ENCODE assay signal across 10 cellular contexts in the genomic region with DNA sequence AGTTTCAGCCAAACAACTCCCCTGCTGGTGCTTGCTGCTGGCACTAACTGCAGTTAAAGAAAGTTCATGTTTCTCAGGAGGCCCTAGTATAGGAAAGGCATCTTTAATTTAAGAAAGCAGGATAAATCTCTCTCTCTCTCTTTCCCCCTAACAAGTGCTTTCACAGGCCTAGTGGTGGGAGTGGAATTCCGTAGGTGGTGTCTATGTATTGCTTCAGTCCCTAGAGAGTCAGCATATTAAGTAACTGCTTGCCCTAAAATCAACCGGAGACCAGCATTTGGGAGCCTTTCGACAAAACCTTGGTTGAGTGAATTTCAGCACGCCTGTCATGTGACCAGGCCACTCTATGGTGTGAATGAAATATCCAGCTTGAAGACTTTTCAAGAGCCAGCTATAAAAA.
DNase-seq lines count a peak whose midpoint lies in the region; ATAC-seq and TF ChIP-seq lines count a peak whose summit lies in the region.
"Had no signal": no experiment of that assay in that cellular context is flagged by ENCODE, and none has a peak within 500 bp of the region (broad histone marks: within the 10 kb centered on the region; RNA-seq: fewer than 3 reads in every experiment).

No MANE protein-coding gene starts in this region.

- H3K9me3 ChIP-seq in thoracic aorta: no peaks in the 10 kb centered on the region

- H3K4me1 ChIP-seq in thoracic aorta (ENCODE audit: control insufficient read depth in 1 of 2, low read depth in 2 of 2): peaks cover 46 to 68% of the 10 kb centered on the region in 2 donors

- no peak overlapping the region for H3K4me3 ChIP-seq in cardiac fibroblast (replicated peaks in 1 of 2; ENCODE audit: low read depth in 2 of 2, low read length in 2 of 2)
- H3K4me3 ChIP-seq in thoracic aorta: no peak overlapping the region
- H3K4me3 ChIP-seq: dorsolateral prefrontal cortex had no signal

- H3K36me3 ChIP-seq in thoracic aorta: no peaks in the 10 kb centered on the region

- peak; percentile 92 for DNase-seq in LHCN-M2 (ENCODE audit: low read depth)
- peak; percentile 85 to 87 for DNase-seq in cardiac fibroblast (ENCODE audit: low read depth in 2 of 2)
- peak; percentile 35 for DNase-seq in medulla oblongata (ENCODE audit: extremely low spot score)
- peak; percentile 5 for DNase-seq in thoracic aorta (ENCODE audit: low spot score)
- no peak for DNase-seq in NCI-H69 (lab: John Stamatoyannopoulos, UW)
- DNase-seq: MM.1S had no signal

- no peak for TF ChIP-seq CTCF in cardiac fibroblast (IDR thresholded peaks at IDR 0.05; ENCODE audit: low read depth, low read length)
- TF ChIP-seq CTCF in thoracic aorta (IDR thresholded peaks at IDR 0.05): peak; percentile 20

- no peaks in the 10 kb centered on the region for H3K27me3 ChIP-seq in thoracic aorta (replicated peaks; ENCODE audit: insufficient read depth)
- H3K27me3 ChIP-seq: dorsolateral prefrontal cortex had no signal

- H3K27ac ChIP-seq in thoracic aorta: peak overlapping the region; percentile 67 to 72

- ATAC-seq in thoracic aorta (ENCODE audit: insufficient number of reproducible peaks, low FRiP score, low read depth) (peak; percentile 64), GM19023 (IDR thresholded peaks at IDR 0.05; ENCODE audit: unreplicated experiment) (no peak), HG03457 (IDR thresholded peaks at IDR 0.05; ENCODE audit: unreplicated experiment) (no peak), GM21737 (IDR thresholded peaks at IDR 0.05; ENCODE audit: unreplicated experiment) (no peak)
